ENCODE assay signal across 1 cellular context in the genomic region with DNA sequence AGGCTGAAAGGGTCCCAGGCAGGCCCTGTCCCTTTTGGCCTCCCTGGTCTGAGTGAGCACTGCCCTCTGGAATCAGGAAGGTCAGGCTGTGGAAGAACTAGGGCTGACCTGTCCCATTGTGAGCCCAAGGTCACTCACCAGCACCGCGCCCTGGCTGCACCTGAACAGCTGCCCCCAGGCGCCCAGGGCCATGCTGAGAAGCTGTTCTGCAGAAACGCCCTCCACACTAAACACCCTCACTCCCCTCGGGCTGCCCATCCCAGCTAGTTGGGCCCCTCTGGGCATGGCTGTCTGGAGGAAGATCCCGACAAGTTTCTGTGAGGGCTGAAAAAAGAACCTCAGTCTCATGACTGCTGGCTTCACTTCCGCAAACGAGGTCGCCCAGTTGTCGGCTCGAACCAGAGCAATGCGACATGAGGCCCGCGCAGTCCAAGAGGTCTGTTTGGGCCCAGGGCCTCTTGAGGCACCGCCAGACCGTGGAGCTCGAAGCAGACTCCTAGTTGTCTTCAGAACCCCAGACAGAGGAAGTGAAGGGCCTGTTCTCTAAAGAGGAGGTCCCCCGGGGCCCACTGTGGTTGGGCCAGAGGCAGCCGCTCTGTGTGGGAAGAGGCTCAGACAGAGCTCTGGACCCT.
TF ChIP-seq lines count a peak whose summit lies in the region.

No MANE protein-coding gene starts in this region.

TF ChIP-seq in GM12878, 131 proteins besides CTCF, POLR2A, EP300 and RAD21 (continued from another document):
- peak; percentile 22 to 77; a peak in 2 of 4 replicates for TF ChIP-seq BHLHE40 (IDR thresholded peaks at IDR 0.05; ENCODE audit: borderline replicate concordance in 1 of 2, low read depth in 2 of 2, low read length in 1 of 2)
- 0 out of 2 replicates have a peak, but pooled peaks have one; percentile 25 for TF ChIP-seq YY1 (IDR thresholded peaks at IDR 0.05; ENCODE audit: low read depth, low read length)
- TF ChIP-seq, protein P1, sequence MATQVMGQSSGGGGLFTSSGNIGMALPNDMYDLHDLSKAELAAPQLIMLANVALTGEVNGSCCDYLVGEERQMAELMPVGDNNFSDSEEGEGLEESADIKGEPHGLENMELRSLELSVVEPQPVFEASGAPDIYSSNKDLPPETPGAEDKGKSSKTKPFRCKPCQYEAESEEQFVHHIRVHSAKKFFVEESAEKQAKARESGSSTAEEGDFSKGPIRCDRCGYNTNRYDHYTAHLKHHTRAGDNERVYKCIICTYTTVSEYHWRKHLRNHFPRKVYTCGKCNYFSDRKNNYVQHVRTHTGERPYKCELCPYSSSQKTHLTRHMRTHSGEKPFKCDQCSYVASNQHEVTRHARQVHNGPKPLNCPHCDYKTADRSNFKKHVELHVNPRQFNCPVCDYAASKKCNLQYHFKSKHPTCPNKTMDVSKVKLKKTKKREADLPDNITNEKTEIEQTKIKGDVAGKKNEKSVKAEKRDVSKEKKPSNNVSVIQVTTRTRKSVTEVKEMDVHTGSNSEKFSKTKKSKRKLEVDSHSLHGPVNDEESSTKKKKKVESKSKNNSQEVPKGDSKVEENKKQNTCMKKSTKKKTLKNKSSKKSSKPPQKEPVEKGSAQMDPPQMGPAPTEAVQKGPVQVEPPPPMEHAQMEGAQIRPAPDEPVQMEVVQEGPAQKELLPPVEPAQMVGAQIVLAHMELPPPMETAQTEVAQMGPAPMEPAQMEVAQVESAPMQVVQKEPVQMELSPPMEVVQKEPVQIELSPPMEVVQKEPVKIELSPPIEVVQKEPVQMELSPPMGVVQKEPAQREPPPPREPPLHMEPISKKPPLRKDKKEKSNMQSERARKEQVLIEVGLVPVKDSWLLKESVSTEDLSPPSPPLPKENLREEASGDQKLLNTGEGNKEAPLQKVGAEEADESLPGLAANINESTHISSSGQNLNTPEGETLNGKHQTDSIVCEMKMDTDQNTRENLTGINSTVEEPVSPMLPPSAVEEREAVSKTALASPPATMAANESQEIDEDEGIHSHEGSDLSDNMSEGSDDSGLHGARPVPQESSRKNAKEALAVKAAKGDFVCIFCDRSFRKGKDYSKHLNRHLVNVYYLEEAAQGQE (IDR thresholded peaks at IDR 0.05; ENCODE audit: low read depth, low read length) = no peak
- no peak for TF ChIP-seq SIN3A (IDR thresholded peaks at IDR 0.05; ENCODE audit: low read depth, low read length)
- no peak for TF ChIP-seq ZBTB4 (CRISPR knock-in tag; IDR thresholded peaks at IDR 0.05)
- TF ChIP-seq CHD4 (IDR thresholded peaks at IDR 0.05) = no peak
- TF ChIP-seq, protein P2, sequence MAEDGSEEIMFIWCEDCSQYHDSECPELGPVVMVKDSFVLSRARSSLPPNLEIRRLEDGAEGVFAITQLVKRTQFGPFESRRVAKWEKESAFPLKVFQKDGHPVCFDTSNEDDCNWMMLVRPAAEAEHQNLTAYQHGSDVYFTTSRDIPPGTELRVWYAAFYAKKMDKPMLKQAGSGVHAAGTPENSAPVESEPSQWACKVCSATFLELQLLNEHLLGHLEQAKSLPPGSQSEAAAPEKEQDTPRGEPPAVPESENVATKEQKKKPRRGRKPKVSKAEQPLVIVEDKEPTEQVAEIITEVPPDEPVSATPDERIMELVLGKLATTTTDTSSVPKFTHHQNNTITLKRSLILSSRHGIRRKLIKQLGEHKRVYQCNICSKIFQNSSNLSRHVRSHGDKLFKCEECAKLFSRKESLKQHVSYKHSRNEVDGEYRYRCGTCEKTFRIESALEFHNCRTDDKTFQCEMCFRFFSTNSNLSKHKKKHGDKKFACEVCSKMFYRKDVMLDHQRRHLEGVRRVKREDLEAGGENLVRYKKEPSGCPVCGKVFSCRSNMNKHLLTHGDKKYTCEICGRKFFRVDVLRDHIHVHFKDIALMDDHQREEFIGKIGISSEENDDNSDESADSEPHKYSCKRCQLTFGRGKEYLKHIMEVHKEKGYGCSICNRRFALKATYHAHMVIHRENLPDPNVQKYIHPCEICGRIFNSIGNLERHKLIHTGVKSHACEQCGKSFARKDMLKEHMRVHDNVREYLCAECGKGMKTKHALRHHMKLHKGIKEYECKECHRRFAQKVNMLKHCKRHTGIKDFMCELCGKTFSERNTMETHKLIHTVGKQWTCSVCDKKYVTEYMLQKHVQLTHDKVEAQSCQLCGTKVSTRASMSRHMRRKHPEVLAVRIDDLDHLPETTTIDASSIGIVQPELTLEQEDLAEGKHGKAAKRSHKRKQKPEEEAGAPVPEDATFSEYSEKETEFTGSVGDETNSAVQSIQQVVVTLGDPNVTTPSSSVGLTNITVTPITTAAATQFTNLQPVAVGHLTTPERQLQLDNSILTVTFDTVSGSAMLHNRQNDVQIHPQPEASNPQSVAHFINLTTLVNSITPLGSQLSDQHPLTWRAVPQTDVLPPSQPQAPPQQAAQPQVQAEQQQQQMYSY (CRISPR knock-in tag; IDR thresholded peaks at IDR 0.05) = no peak
- TF ChIP-seq JUNB (IDR thresholded peaks at IDR 0.05) = no peak
- TF ChIP-seq MTA3 (IDR thresholded peaks at IDR 0.05; ENCODE audit: borderline replicate concordance, low read length) = no peak
- no peak for TF ChIP-seq YBX1 (IDR thresholded peaks at IDR 0.05)
- TF ChIP-seq CHD1 (IDR thresholded peaks at IDR 0.05; ENCODE audit: low read depth, low read length) = no peak
